Comparison of ENCODE assay signal across 1 cellular context in the genomic region with DNA sequence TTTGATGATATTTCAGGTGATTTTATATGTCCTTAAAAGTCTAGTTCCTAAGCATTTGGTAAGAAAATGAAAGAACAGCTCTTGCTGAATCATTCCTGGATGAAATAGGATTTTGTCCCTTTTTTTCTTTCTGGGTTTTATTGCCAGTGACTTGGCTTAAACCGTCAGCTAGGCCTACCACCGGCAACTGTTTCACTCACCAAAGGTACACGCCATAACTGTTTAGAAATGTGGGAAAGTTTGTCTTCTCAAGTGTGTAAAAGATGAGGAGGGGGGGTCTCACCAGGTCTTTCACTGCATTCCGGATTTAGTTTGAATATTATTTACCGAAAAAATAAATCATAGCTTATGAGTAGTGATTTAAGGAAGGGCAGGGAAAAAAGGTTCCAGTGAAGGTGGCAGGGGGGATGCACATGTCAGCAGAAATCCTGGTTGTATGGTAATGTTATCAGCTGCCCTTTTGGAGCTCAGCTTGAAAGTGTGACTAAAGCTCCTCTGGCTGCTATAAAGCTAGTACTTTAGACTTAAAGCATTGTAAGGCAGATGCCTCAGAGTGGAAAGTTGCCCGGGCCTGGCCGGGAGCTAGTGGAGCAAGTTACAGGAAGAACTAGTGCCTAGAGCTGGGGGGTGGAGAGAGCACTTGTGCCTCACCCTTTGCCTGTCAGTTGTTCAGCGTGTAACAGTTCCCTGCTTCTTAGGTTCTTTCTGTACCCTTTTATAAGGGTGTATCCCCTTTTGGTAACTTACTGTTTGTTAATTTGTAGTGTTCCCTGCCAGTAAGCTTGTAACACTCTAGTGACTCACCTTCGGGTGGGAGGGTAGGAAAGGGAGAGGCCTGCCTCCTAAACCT.
A peak's percentile ranks its signal among the peaks of the same experiment; 100 is the strongest.
TF ChIP-seq lines count a peak whose summit lies in the region.

No MANE protein-coding gene starts in this region.

TF ChIP-seq in HepG2, 621 proteins besides CTCF, POLR2A, EP300 and RAD21 (continued from another document and continues in another):
- TF ChIP-seq ZNF646 (CRISPR knock-in tag; IDR thresholded peaks at IDR 0.05) (no peak), ZNF772 (CRISPR knock-in tag; IDR thresholded peaks at IDR 0.05) (no peak), ZNF263 (CRISPR knock-in tag; IDR thresholded peaks at IDR 0.05) (no peak), KAT8 (CRISPR knock-in tag; IDR thresholded peaks at IDR 0.05) (peak; percentile 36; the same call in 1 of the 2 replicates), ZNF619 (CRISPR knock-in tag; IDR thresholded peaks at IDR 0.05) (no peak), SIX4 (CRISPR knock-in tag; IDR thresholded peaks at IDR 0.05) (0 out of 2 replicates have a peak, but pooled peaks have one; percentile 16), ZBTB42 (CRISPR knock-in tag; IDR thresholded peaks at IDR 0.05) (no peak), HNF4A (CRISPR knock-in tag; IDR thresholded peaks at IDR 0.05) (peak; percentile 23; the same call in 1 of the 2 replicates), MAFK (conservative IDR thresholded peaks at IDR 0.05 in 1 of 2, IDR thresholded peaks at IDR 0.05 in 1 of 2; ENCODE audit: low read length in 2 of 2) (peak; percentile 69 to 75), ZFX (CRISPR knock-in tag; IDR thresholded peaks at IDR 0.05; ENCODE audit: low read depth) (peak; percentile 46), IRF2 (CRISPR knock-in tag; IDR thresholded peaks at IDR 0.05) (peak; percentile 45; the same call in 1 of the 2 replicates), ZNF605 (CRISPR knock-in tag; IDR thresholded peaks at IDR 0.05) (0 out of 2 replicates have a peak, but pooled peaks have one; percentile 36), TAF1 (CRISPR knock-in tag; IDR thresholded peaks at IDR 0.05) (peak; percentile 51; the same call in 1 of the 2 replicates), GATAD2A (CRISPR knock-in tag; IDR thresholded peaks at IDR 0.05) (peak; percentile 24; the same call in 1 of the 2 replicates), ZBTB25 (CRISPR knock-in tag; IDR thresholded peaks at IDR 0.05) (0 out of 2 replicates have a peak, but pooled peaks have one; percentile 30), ATF2 (CRISPR knock-in tag; IDR thresholded peaks at IDR 0.05) (no peak), ZFY (CRISPR knock-in tag; IDR thresholded peaks at IDR 0.05) (peak; percentile 55), SOX5 (CRISPR knock-in tag; IDR thresholded peaks at IDR 0.05; ENCODE audit: borderline replicate concordance) (0 out of 2 replicates have a peak, but pooled peaks have one; percentile 8), ZC3H4 (CRISPR knock-in tag; IDR thresholded peaks at IDR 0.05; ENCODE audit: borderline replicate concordance) (no peak), PAXIP1 (CRISPR knock-in tag; conservative IDR thresholded peaks at IDR 0.05) (peak; percentile 14; the same call in 1 of the 2 replicates), POLR2G (IDR thresholded peaks at IDR 0.05; ENCODE audit: low read depth, low read length) (peak; percentile 59), UBTF (CRISPR knock-in tag; IDR thresholded peaks at IDR 0.05) (0 out of 2 replicates have a peak, but pooled peaks have one; percentile 30), ZFP41 (CRISPR knock-in tag; IDR thresholded peaks at IDR 0.05; ENCODE audit: borderline replicate concordance) (no peak), KDM2A (CRISPR knock-in tag; IDR thresholded peaks at IDR 0.05; ENCODE audit: borderline replicate concordance, low read depth) (peak; percentile 28; the same call in 1 of the 2 replicates), TEAD3 (CRISPR knock-in tag; optimal IDR thresholded peaks at IDR 0.05; ENCODE audit: borderline replicate concordance) (peak; percentile 43), KMT2B (CRISPR knock-in tag; IDR thresholded peaks at IDR 0.05) (0 out of 2 replicates have a peak, but pooled peaks have one; percentile 18), HMGA1 (CRISPR knock-in tag; conservative IDR thresholded peaks at IDR 0.05) (no peak), SAP130 (CRISPR knock-in tag; IDR thresholded peaks at IDR 0.05; ENCODE audit: low read depth) (peak; percentile 65), ZNF740 (CRISPR knock-in tag; IDR thresholded peaks at IDR 0.05) (0 out of 2 replicates have a peak, but pooled peaks have one; percentile 20), PPARG (CRISPR knock-in tag; conservative IDR thresholded peaks at IDR 0.05) (0 out of 2 replicates have a peak, but pooled peaks have one; percentile 25), ZNF136 (CRISPR knock-in tag; IDR thresholded peaks at IDR 0.05; ENCODE audit: low read depth) (0 out of 2 replicates have a peak, but pooled peaks have one; percentile 43), ZNF878 (CRISPR knock-in tag; IDR thresholded peaks at IDR 0.05) (no peak)
- TF ChIP-seq, protein P1, sequence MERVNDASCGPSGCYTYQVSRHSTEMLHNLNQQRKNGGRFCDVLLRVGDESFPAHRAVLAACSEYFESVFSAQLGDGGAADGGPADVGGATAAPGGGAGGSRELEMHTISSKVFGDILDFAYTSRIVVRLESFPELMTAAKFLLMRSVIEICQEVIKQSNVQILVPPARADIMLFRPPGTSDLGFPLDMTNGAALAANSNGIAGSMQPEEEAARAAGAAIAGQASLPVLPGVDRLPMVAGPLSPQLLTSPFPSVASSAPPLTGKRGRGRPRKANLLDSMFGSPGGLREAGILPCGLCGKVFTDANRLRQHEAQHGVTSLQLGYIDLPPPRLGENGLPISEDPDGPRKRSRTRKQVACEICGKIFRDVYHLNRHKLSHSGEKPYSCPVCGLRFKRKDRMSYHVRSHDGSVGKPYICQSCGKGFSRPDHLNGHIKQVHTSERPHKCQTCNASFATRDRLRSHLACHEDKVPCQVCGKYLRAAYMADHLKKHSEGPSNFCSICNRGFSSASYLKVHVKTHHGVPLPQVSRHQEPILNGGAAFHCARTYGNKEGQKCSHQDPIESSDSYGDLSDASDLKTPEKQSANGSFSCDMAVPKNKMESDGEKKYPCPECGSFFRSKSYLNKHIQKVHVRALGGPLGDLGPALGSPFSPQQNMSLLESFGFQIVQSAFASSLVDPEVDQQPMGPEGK (CRISPR knock-in tag; IDR thresholded peaks at IDR 0.05) = 0 out of 2 replicates have a peak, but pooled peaks have one; percentile 18
- TF ChIP-seq, protein P2, sequence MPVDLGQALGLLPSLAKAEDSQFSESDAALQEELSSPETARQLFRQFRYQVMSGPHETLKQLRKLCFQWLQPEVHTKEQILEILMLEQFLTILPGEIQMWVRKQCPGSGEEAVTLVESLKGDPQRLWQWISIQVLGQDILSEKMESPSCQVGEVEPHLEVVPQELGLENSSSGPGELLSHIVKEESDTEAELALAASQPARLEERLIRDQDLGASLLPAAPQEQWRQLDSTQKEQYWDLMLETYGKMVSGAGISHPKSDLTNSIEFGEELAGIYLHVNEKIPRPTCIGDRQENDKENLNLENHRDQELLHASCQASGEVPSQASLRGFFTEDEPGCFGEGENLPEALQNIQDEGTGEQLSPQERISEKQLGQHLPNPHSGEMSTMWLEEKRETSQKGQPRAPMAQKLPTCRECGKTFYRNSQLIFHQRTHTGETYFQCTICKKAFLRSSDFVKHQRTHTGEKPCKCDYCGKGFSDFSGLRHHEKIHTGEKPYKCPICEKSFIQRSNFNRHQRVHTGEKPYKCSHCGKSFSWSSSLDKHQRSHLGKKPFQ (CRISPR knock-in tag; IDR thresholded peaks at IDR 0.05; ENCODE audit: insufficient replicate concordance) = peak; percentile 54
